Comparison of ENCODE assay signal across 11 cellular contexts in genomic region chr7:662576-662975, GRCh38.
"Had no signal": no experiment of that assay in that cellular context is flagged by ENCODE, and none has a peak within 500 bp of the region (broad histone marks: within the 10 kb centered on the region; RNA-seq: fewer than 3 reads in every experiment).

No MANE protein-coding gene starts in this region.

- H3K9me3 ChIP-seq: colonic mucosa, gastrocnemius medialis, left lung, thyroid gland had no signal

- H3K27ac Mint-ChIP-seq: T-helper 17 cell had no signal

- H3K36me3 ChIP-seq: colonic mucosa, gastrocnemius medialis, left lung, thyroid gland had no signal

- H3K27ac ChIP-seq: colonic mucosa, gastrocnemius medialis, left lung, thyroid gland had no signal

- DNase-seq: activated gamma-delta T cell treated with Interleukin-2 at 50 U/mL for 16 hours; activated T-cell treated with anti-CD3 and anti-CD28 coated beads for 4 hours; colonic mucosa; effector CD4-positive, alpha-beta T cell; gastrocnemius medialis; left lung; mesendoderm; stimulated activated CD4-positive, alpha-beta T cell treated with anti-CD3 and anti-CD28 coated beads, Interleukin-15, amount 100 ng/mL, for 24 hours; stimulated activated CD4-positive, alpha-beta T cell treated with anti-CD3 and anti-CD28 coated beads, Interleukin-4, amount 100 ng/mL, for 24 hours; T-helper 17 cell; thyroid gland had no signal

- H3K27me3 Mint-ChIP-seq: T-helper 17 cell had no signal

- ATAC-seq: gastrocnemius medialis, left lung, T-helper 17 cell had no signal

- H3K27me3 ChIP-seq: colonic mucosa, gastrocnemius medialis, left lung, thyroid gland had no signal

- H3K4me1 ChIP-seq: colonic mucosa, left lung, thyroid gland had no signal

- H3K4me3 ChIP-seq: colonic mucosa, gastrocnemius medialis, left lung, thyroid gland had no signal

- H3K4me3 Mint-ChIP-seq: T-helper 17 cell had no signal
